In genomic region chr4:6535706-6536105, GRCh38 we compare ENCODE assay signal across 2 cellular contexts.
TF ChIP-seq lines count a peak whose summit lies in the region.

No MANE protein-coding gene starts in this region.

TF ChIP-seq in HepG2, 621 proteins besides CTCF, POLR2A, EP300 and RAD21:
- TF ChIP-seq ZNF343 (CRISPR knock-in tag; IDR thresholded peaks at IDR 0.05) = peak; percentile 77; the same call in 1 of the 2 replicates
- TF ChIP-seq ZFY (CRISPR knock-in tag; IDR thresholded peaks at IDR 0.05) = no peak

TF ChIP-seq in K562, 482 proteins besides CTCF, POLR2A, EP300 and RAD21:
- TF ChIP-seq ZFP36 (IDR thresholded peaks at IDR 0.05; ENCODE audit: low read depth, low read length, partially characterized antibody) (peak; percentile 76), SNIP1 (IDR thresholded peaks at IDR 0.05; ENCODE audit: low read depth) (no peak)
